Comparison of ENCODE assay signal across 8 cellular contexts in genomic region chr9:133782157-133783130, GRCh38. TPM values are rescaled to one million over a fixed set of nuclear protein-coding genes. Genes with fewer than 3 reads are reported as not detected.
A peak's percentile ranks its signal among the peaks of the same experiment; 100 is the strongest.
DNase-seq lines count a peak whose midpoint lies in the region; ATAC-seq, FAIRE-seq and TF ChIP-seq lines count a peak whose summit lies in the region.

No MANE protein-coding gene starts in this region.

- DNase-seq in AG08395 (ENCODE audit: low spot score) (peak; percentile 85), GM19239 (ENCODE audit: insufficient read length, low spot score) (peak; percentile 80), NOMO-1 treated with DMSO at 0.1 percent for 48 hours (lab: John Stamatoyannopoulos, UW; ENCODE audit: unreplicated experiment) (peak; percentile 36), activated T-cell treated with anti-CD3 and anti-CD28 coated beads for 24 hours (ENCODE audit: low read depth) (peak; percentile 54), esophagus muscularis mucosa (ENCODE audit: extremely low spot score) (no peak), natural killer cell (peak; percentile 51), NCI-H345 treated with DMSO at 0.1 percent for 48 hours (lab: John Stamatoyannopoulos, UW; ENCODE audit: unreplicated experiment) (no peak)
- DNase-seq in stimulated activated naive CD4-positive, alpha-beta T cell treated with Interleukin-2 at 50 U/mL for 16 hours (lab: John Stamatoyannopoulos, UW), result peak; percentile 51

- no peaks in the 10 kb centered on the region for H3K36me3 Mint-ChIP-seq in natural killer cell

- intact Hi-C loops in esophagus muscularis mucosa (cut with DNase I), result loop anchor here (2.0 kb wide), 1 partner anchor 212 kb away; no protein-coding TSS in a partner anchor
- intact Hi-C loops in natural killer cell (cut with micrococcal nuclease), result no loop called here

- no peak overlapping the region for H3K27ac Mint-ChIP-seq in natural killer cell

- H3K27ac ChIP-seq in esophagus muscularis mucosa (replicated peaks in 1 of 4), result no peak overlapping the region

- no peak overlapping the region for H3K4me3 Mint-ChIP-seq in natural killer cell

- H3K4me1 Mint-ChIP-seq in natural killer cell, result no peaks in the 10 kb centered on the region

- no peaks in the 10 kb centered on the region for H3K27me3 Mint-ChIP-seq in natural killer cell (ENCODE audit: low read depth in 2 of 2)

- H3K27me3 ChIP-seq in esophagus muscularis mucosa, result no peaks in the 10 kb centered on the region

- FAIRE-seq in GM19239 (lab: Jason Lieb, UNC), result peak; percentile 94

- TF ChIP-seq CTCF in esophagus muscularis mucosa (IDR thresholded peaks at IDR 0.05), result peak; percentile 58 to 82 (median 67)
- TF ChIP-seq CTCF in natural killer cell (IDR thresholded peaks at IDR 0.05), result peak; percentile 59

- peaks cover 4 to 56% (median 26%) of the 10 kb centered on the region in 4 donors for H3K36me3 ChIP-seq in esophagus muscularis mucosa

- no peak for TF ChIP-seq EP300 in esophagus muscularis mucosa (IDR thresholded peaks at IDR 0.05)

- peak; percentile 45 to 77 (median 68) for ATAC-seq in natural killer cell

- no peak overlapping the region for H3K4me3 ChIP-seq in esophagus muscularis mucosa

- no peaks in the 10 kb centered on the region for H3K9me3 Mint-ChIP-seq in natural killer cell

- 36% methylated on average over 10 of the region's 16 CpGs for WGBS in esophagus muscularis mucosa

- TF ChIP-seq POLR2A in esophagus muscularis mucosa (IDR thresholded peaks at IDR 0.05; ENCODE audit: low read depth), result no peak

- no peaks in the 10 kb centered on the region for H3K9me3 ChIP-seq in esophagus muscularis mucosa

- H3K4me1 ChIP-seq in esophagus muscularis mucosa, result peaks cover 0 to 7% (median 4%) of the 10 kb centered on the region in 4 donors

RNA-seq across cellular contexts. Expression of gene SARDH, which starts 44.3 kb away (rescaled TPM):
- total RNA-seq in esophagus muscularis mucosa (1 to 10 TPM in 1 of 4 donors, under 1 TPM in 3; 0.39 to 2.9 (median 0.51) TPM), natural killer cell (1 to 10 TPM; 2.2 to 6.8 (median 4.1) TPM)

Comparison
In these comparisons a context has a peak if more than half of its experiments do, and no peak if none do; other contexts are left out.
1. DNase-seq: peak in AG08395 (single experiment), GM19239 (single experiment), NOMO-1 treated with DMSO at 0.1 percent for 48 hours (single experiment), activated T-cell treated with anti-CD3 and anti-CD28 coated beads for 24 hours (single experiment), natural killer cell (single experiment) and stimulated activated naive CD4-positive, alpha-beta T cell treated with Interleukin-2 at 50 U/mL for 16 hours (single experiment); none in esophagus muscularis mucosa (single experiment) and NCI-H345 treated with DMSO at 0.1 percent for 48 hours (single experiment).